1 cellular context compared by ENCODE assay signal in genomic region chr6:53358440-53359087, GRCh38.
TF ChIP-seq lines count a peak whose summit lies in the region.

No MANE protein-coding gene starts in this region.

TF ChIP-seq in K562, 482 proteins besides CTCF, POLR2A, EP300 and RAD21 (continued from another document and continues in another):
- TF ChIP-seq MXD1 (CRISPR knock-in tag; IDR thresholded peaks at IDR 0.05; ENCODE audit: borderline replicate concordance, poor library complexity, severe bottlenecking) = no peak
- TF ChIP-seq SRSF9 (IDR thresholded peaks at IDR 0.05; ENCODE audit: borderline replicate concordance, low read depth, low read length) = no peak
- no peak for TF ChIP-seq IRF1 (CRISPR knock-in tag; IDR thresholded peaks at IDR 0.05; ENCODE audit: borderline replicate concordance)
- no peak for TF ChIP-seq ZNF57 (CRISPR knock-in tag; IDR thresholded peaks at IDR 0.05)
- peak; percentile 92 for TF ChIP-seq ZNF592 (IDR thresholded peaks at IDR 0.05)
- no peak for TF ChIP-seq POU5F1 (IDR thresholded peaks at IDR 0.05; ENCODE audit: borderline replicate concordance, low read depth, low read length, partially characterized antibody)
- no peak for TF ChIP-seq ZBTB26 (CRISPR knock-in tag; IDR thresholded peaks at IDR 0.05)
- TF ChIP-seq ETV1 (tag; conservative IDR thresholded peaks at IDR 0.05; ENCODE audit: low read depth) = no peak
- TF ChIP-seq KDM5B (IDR thresholded peaks at IDR 0.05; ENCODE audit: insufficient replicate concordance, low read depth, low read length) = no peak
- no peak for TF ChIP-seq MAFF (IDR thresholded peaks at IDR 0.05; ENCODE audit: low read length)
- no peak for TF ChIP-seq PCBP1 (IDR thresholded peaks at IDR 0.05; ENCODE audit: low read depth, low read length, poor library complexity, severe bottlenecking)
- TF ChIP-seq FOXM1 (IDR thresholded peaks at IDR 0.05; ENCODE audit: low read depth) = no peak
- TF ChIP-seq FOXM1 (CRISPR knock-in tag; IDR thresholded peaks at IDR 0.05; ENCODE audit: low read depth) = peak; percentile 26; the same call in 1 of the 2 replicates
- no peak for TF ChIP-seq ATF6 (CRISPR knock-in tag; IDR thresholded peaks at IDR 0.05)
- TF ChIP-seq RNF219 (CRISPR knock-in tag; IDR thresholded peaks at IDR 0.05) = no peak
- TF ChIP-seq NR3C1 (CRISPR knock-in tag; IDR thresholded peaks at IDR 0.05) = no peak
- TF ChIP-seq ZNF23 (CRISPR knock-in tag; IDR thresholded peaks at IDR 0.05) = no peak
- no peak for TF ChIP-seq DMBX1 (CRISPR knock-in tag; IDR thresholded peaks at IDR 0.05; ENCODE audit: borderline replicate concordance)
- no peak for TF ChIP-seq HLTF (IDR thresholded peaks at IDR 0.05)
- TF ChIP-seq POLR3G (IDR thresholded peaks at IDR 0.05; ENCODE audit: extremely low read depth, insufficient read length, insufficient replicate concordance) = no peak
- TF ChIP-seq ZNF124 (CRISPR knock-in tag; IDR thresholded peaks at IDR 0.05) = no peak
- no peak for TF ChIP-seq FOXO4 (CRISPR knock-in tag; IDR thresholded peaks at IDR 0.05)
- TF ChIP-seq ZNF224 (CRISPR knock-in tag; IDR thresholded peaks at IDR 0.05) = no peak
- TF ChIP-seq HDAC3 (IDR thresholded peaks at IDR 0.05; ENCODE audit: borderline replicate concordance, partially characterized antibody) = peak; percentile 15
- TF ChIP-seq SMARCE1 (IDR thresholded peaks at IDR 0.05) = 0 out of 2 replicates have a peak, but pooled peaks have one; percentile 41
- TF ChIP-seq NR2F6 (CRISPR knock-in tag; IDR thresholded peaks at IDR 0.05) = no peak
- 0 out of 2 replicates have a peak, but pooled peaks have one; percentile 12 for TF ChIP-seq MTA1 (IDR thresholded peaks at IDR 0.05; ENCODE audit: borderline replicate concordance)
- no peak for TF ChIP-seq GTF3C2 (IDR thresholded peaks at IDR 0.05; ENCODE audit: borderline replicate concordance, extremely low read depth, insufficient read length)
- TF ChIP-seq NCOA1 (IDR thresholded peaks at IDR 0.05; ENCODE audit: low read depth) = no peak
- TF ChIP-seq USF1 (CRISPR knock-in tag; IDR thresholded peaks at IDR 0.05) = no peak
- no peak for TF ChIP-seq ID3 (CRISPR knock-in tag; IDR thresholded peaks at IDR 0.05)
- TF ChIP-seq ID3 (tag; IDR thresholded peaks at IDR 0.05) = no peak
- no peak for TF ChIP-seq TSC22D4 (tag; IDR thresholded peaks at IDR 0.05)
- TF ChIP-seq STAT6 (CRISPR knock-in tag; IDR thresholded peaks at IDR 0.05) = peak; percentile 25; the same call in 1 of the 2 replicates
- no peak for TF ChIP-seq COPS2 (conservative IDR thresholded peaks at IDR 0.05)
- TF ChIP-seq JUND (IDR thresholded peaks at IDR 0.05; ENCODE audit: borderline replicate concordance, low read depth, low read length) = no peak
- TF ChIP-seq JUND (tag; IDR thresholded peaks at IDR 0.05; ENCODE audit: borderline replicate concordance, low read depth, low read length) = no peak; the same call in 2 of the 3 replicates
- TF ChIP-seq DLX4 (CRISPR knock-in tag; IDR thresholded peaks at IDR 0.05) = no peak
- no peak for TF ChIP-seq ZBTB1 (CRISPR knock-in tag; IDR thresholded peaks at IDR 0.05; ENCODE audit: borderline replicate concordance, low read depth)
- TF ChIP-seq ZNF444 (CRISPR knock-in tag; IDR thresholded peaks at IDR 0.05) = no peak
- no peak for TF ChIP-seq RBFOX2 (IDR thresholded peaks at IDR 0.05; ENCODE audit: low read depth, low read length)
- no peak for TF ChIP-seq JUNB (CRISPR knock-in tag; conservative IDR thresholded peaks at IDR 0.05)
- no peak for TF ChIP-seq HSF4 (CRISPR knock-in tag; IDR thresholded peaks at IDR 0.05; ENCODE audit: borderline replicate concordance)
